17 cellular contexts compared by ENCODE assay signal in genomic region chr17:44334315-44335181, GRCh38. TPM values are rescaled to one million over a fixed set of nuclear protein-coding genes. Genes with fewer than 3 reads are reported as not detected.
A peak's percentile ranks its signal among the peaks of the same experiment; 100 is the strongest.
DNase-seq lines count a peak whose midpoint lies in the region; ATAC-seq and TF ChIP-seq lines count a peak whose summit lies in the region.
"Had no signal": no experiment of that assay in that cellular context is flagged by ENCODE, and none has a peak within 500 bp of the region (broad histone marks: within the 10 kb centered on the region; RNA-seq: fewer than 3 reads in every experiment).

No MANE protein-coding gene starts in this region.

- peak overlapping the region; percentile 61 for H2AFZ ChIP-seq in OCI-LY3 (ENCODE audit: low read depth, low read length)

- no peaks in the 10 kb centered on the region for H3K9me3 ChIP-seq in OCI-LY3 (ENCODE audit: insufficient read depth, low read length)
- H3K9me3 ChIP-seq in upper lobe of right lung = no peaks in the 10 kb centered on the region
- H3K9me3 ChIP-seq: gastroesophageal sphincter had no signal

- H3K27ac ChIP-seq in OCI-LY3 (ENCODE audit: low read length) (peak overlapping the region; percentile 66), upper lobe of right lung (peak overlapping the region; percentile 30)
- H3K27ac ChIP-seq: gastroesophageal sphincter had no signal

- ATAC-seq in natural killer cell treated with Interleukin-12 subunit alpha and Interleukin-12 subunit beta and Interleukin-15 and Interleukin-18, amount 100 ng/mL, for 72 hours = no peak
- ATAC-seq in natural killer cell (no peak), upper lobe of right lung (peak; percentile 31), GM18867 (IDR thresholded peaks at IDR 0.05; ENCODE audit: unreplicated experiment) (no peak), GM18873 (IDR thresholded peaks at IDR 0.05; ENCODE audit: low FRiP score, unreplicated experiment) (no peak)
- ATAC-seq: gastroesophageal sphincter had no signal

- H3K4me1 Mint-ChIP-seq in natural killer cell treated with Interleukin-12 subunit alpha and Interleukin-12 subunit beta and Interleukin-15 and Interleukin-18, amount 100 ng/mL, for 72 hours (ENCODE audit: low read depth in 2 of 2) = peaks cover 0 to 5% of the 10 kb centered on the region in 2 donors
- H3K4me1 Mint-ChIP-seq in natural killer cell = peaks cover 5 to 6% of the 10 kb centered on the region in 2 donors

- H3K36me3 Mint-ChIP-seq in natural killer cell treated with Interleukin-12 subunit alpha and Interleukin-12 subunit beta and Interleukin-15 and Interleukin-18, amount 100 ng/mL, for 72 hours = no peaks in the 10 kb centered on the region
- no peaks in the 10 kb centered on the region for H3K36me3 Mint-ChIP-seq in natural killer cell
- H3K36me3 Mint-ChIP-seq: activated CD4-positive, alpha-beta memory T cell treated with anti-CD3 and anti-CD28 coated beads for 36 hours had no signal

- H3K4me1 ChIP-seq in OCI-LY3 (ENCODE audit: low read length) = peaks cover 42% of the 10 kb centered on the region
- peaks cover 10% of the 10 kb centered on the region for H3K4me1 ChIP-seq in upper lobe of right lung

- H3K9ac ChIP-seq in OCI-LY3 (ENCODE audit: low read length) = peak overlapping the region; percentile 35; the same call in 1 of the 2 replicates

- H3K36me3 ChIP-seq in OCI-LY3 (replicated peaks; ENCODE audit: low read depth, low read length) (no peaks in the 10 kb centered on the region), upper lobe of right lung (no peaks in the 10 kb centered on the region)
- H3K36me3 ChIP-seq: gastroesophageal sphincter had no signal

- no peak overlapping the region for H3K27ac Mint-ChIP-seq in natural killer cell treated with Interleukin-12 subunit alpha and Interleukin-12 subunit beta and Interleukin-15 and Interleukin-18, amount 100 ng/mL, for 72 hours
- no peak overlapping the region for H3K27ac Mint-ChIP-seq in natural killer cell
- H3K27ac Mint-ChIP-seq: activated CD4-positive, alpha-beta memory T cell treated with anti-CD3 and anti-CD28 coated beads for 36 hours had no signal

- peak; percentile 61 for DNase-seq in natural killer cell treated with Interleukin-12 subunit alpha and Interleukin-12 subunit beta and Interleukin-15 and Interleukin-18, amount 100 ng/mL, for 72 hours (ENCODE audit: low spot score)
- DNase-seq in natural killer cell (no peak), iris pigment epithelial cell (ENCODE audit: low read depth) (peak; percentile 39), upper lobe of right lung (no peak), NCI-H345 treated with DMSO at 0.1 percent for 48 hours (lab: John Stamatoyannopoulos, UW; ENCODE audit: unreplicated experiment) (no peak)
- DNase-seq: activated CD4-positive, alpha-beta memory T cell treated with anti-CD3 and anti-CD28 coated beads for 36 hours; HCEC 1CT; mesendoderm; NCI-H187; NCI-H774; occipital lobe had no signal

- H3K27me3 Mint-ChIP-seq in natural killer cell treated with Interleukin-12 subunit alpha and Interleukin-12 subunit beta and Interleukin-15 and Interleukin-18, amount 100 ng/mL, for 72 hours = no peaks in the 10 kb centered on the region
- no peaks in the 10 kb centered on the region for H3K27me3 Mint-ChIP-seq in natural killer cell (ENCODE audit: low read depth in 2 of 2)
- H3K27me3 Mint-ChIP-seq: activated CD4-positive, alpha-beta memory T cell treated with anti-CD3 and anti-CD28 coated beads for 36 hours had no signal

- H3K79me2 ChIP-seq in OCI-LY3 (ENCODE audit: low read length) = no peaks in the 10 kb centered on the region

- H4K20me1 ChIP-seq in OCI-LY3 (ENCODE audit: insufficient read depth, low read length) = no peaks in the 10 kb centered on the region

- no peak overlapping the region for H3K4me3 Mint-ChIP-seq in natural killer cell treated with Interleukin-12 subunit alpha and Interleukin-12 subunit beta and Interleukin-15 and Interleukin-18, amount 100 ng/mL, for 72 hours
- no peak overlapping the region for H3K4me3 Mint-ChIP-seq in natural killer cell
- H3K4me3 Mint-ChIP-seq: activated CD4-positive, alpha-beta memory T cell treated with anti-CD3 and anti-CD28 coated beads for 36 hours had no signal

- intact Hi-C loops in natural killer cell (cut with micrococcal nuclease) (no loop called here), upper lobe of right lung (cut with DNase I) (no loop called here)

- H3K9me3 Mint-ChIP-seq in natural killer cell treated with Interleukin-12 subunit alpha and Interleukin-12 subunit beta and Interleukin-15 and Interleukin-18, amount 100 ng/mL, for 72 hours = no peaks in the 10 kb centered on the region
- no peaks in the 10 kb centered on the region for H3K9me3 Mint-ChIP-seq in natural killer cell
- H3K9me3 Mint-ChIP-seq: activated CD4-positive, alpha-beta memory T cell treated with anti-CD3 and anti-CD28 coated beads for 36 hours had no signal

- TF ChIP-seq CTCF in natural killer cell (IDR thresholded peaks at IDR 0.05) = no peak
- no peak for TF ChIP-seq CTCF in OCI-LY3 (IDR thresholded peaks at IDR 0.05; ENCODE audit: low read depth, low read length)
- TF ChIP-seq CTCF in upper lobe of right lung (IDR thresholded peaks at IDR 0.05) = no peak

- H3K4me2 ChIP-seq in OCI-LY3 (ENCODE audit: low read length) = peak overlapping the region; percentile 60

- peak overlapping the region; percentile 43 for H3K4me3 ChIP-seq in OCI-LY3 (ENCODE audit: low read length)
- no peak overlapping the region for H3K4me3 ChIP-seq in upper lobe of right lung
- H3K4me3 ChIP-seq: gastroesophageal sphincter had no signal

- H3K27me3 ChIP-seq in OCI-LY3 (ENCODE audit: low read depth, low read length) = no peaks in the 10 kb centered on the region
- H3K27me3 ChIP-seq in upper lobe of right lung = no peaks in the 10 kb centered on the region

RNA-seq across cellular contexts. Expression of gene SLC25A39, which starts 9.9 kb away (rescaled TPM):
- total RNA-seq in natural killer cell treated with Interleukin-12 subunit alpha and Interleukin-12 subunit beta and Interleukin-15 and Interleukin-18, amount 100 ng/mL, for 72 hours = 100 to 1,000 TPM; 121 to 192 TPM
- 100 to 1,000 TPM in 1 of 3 donors, 10 to 100 TPM in 2; 82.4 to 105 (median 97.9) TPM for total RNA-seq in natural killer cell
- 76.8 TPM for total RNA-seq in upper lobe of right lung

RNA-seq across cellular contexts. Expression of gene GRN, which starts 10.6 kb away (rescaled TPM):
- total RNA-seq in natural killer cell treated with Interleukin-12 subunit alpha and Interleukin-12 subunit beta and Interleukin-15 and Interleukin-18, amount 100 ng/mL, for 72 hours = 10 to 100 TPM; 49.5 to 57.3 TPM
- total RNA-seq in natural killer cell = 10 to 100 TPM; 42.4 to 69.8 (median 55.6) TPM
- 722 TPM for total RNA-seq in upper lobe of right lung

RNA-seq across cellular contexts. Expression of gene RUNDC3A, which starts 26.1 kb away (rescaled TPM):
- under 1 TPM in 1 of 2 donors, not detected in 1; 0.48 TPM for total RNA-seq in natural killer cell treated with Interleukin-12 subunit alpha and Interleukin-12 subunit beta and Interleukin-15 and Interleukin-18, amount 100 ng/mL, for 72 hours
- total RNA-seq in natural killer cell (under 1 TPM in 2 of 3 donors, not detected in 1; 0.31 to 0.48 TPM), upper lobe of right lung (0.32 TPM)
- total RNA-seq: activated CD4-positive, alpha-beta memory T cell treated with anti-CD3 and anti-CD28 coated beads for 36 hours; LHCN-M2 had no signal

RNA-seq across cellular contexts. Expression of gene FAM171A2, which starts 29.1 kb away (rescaled TPM):
- total RNA-seq in natural killer cell treated with Interleukin-12 subunit alpha and Interleukin-12 subunit beta and Interleukin-15 and Interleukin-18, amount 100 ng/mL, for 72 hours = under 1 TPM in 1 of 2 donors, not detected in 1; 0.25 TPM
- total RNA-seq in natural killer cell = under 1 TPM; 0.20 to 0.43 (median 0.24) TPM
- total RNA-seq in upper lobe of right lung = 1.8 TPM

RNA-seq across cellular contexts. Expression of gene ITGA2B, which starts 54.9 kb away (rescaled TPM):
- 1 to 10 TPM; 1.8 to 6.8 TPM for total RNA-seq in natural killer cell treated with Interleukin-12 subunit alpha and Interleukin-12 subunit beta and Interleukin-15 and Interleukin-18, amount 100 ng/mL, for 72 hours
- 10 to 100 TPM in 2 of 3 donors, 1 to 10 TPM in 1; 8.8 to 32.9 (median 32.6) TPM for total RNA-seq in natural killer cell
- 4.6 TPM for total RNA-seq in upper lobe of right lung
- total RNA-seq: SK-MEL-5 had no signal

Comparison
In these comparisons a context has a peak if more than half of its experiments do, and no peak if none do; other contexts are left out.
1. DNase-seq: peak in natural killer cell treated with Interleukin-12 subunit alpha and Interleukin-12 subunit beta and Interleukin-15 and Interleukin-18, amount 100 ng/mL, for 72 hours (single experiment) and iris pigment epithelial cell (single experiment); none in natural killer cell (single experiment), upper lobe of right lung (single experiment) and NCI-H345 treated with DMSO at 0.1 percent for 48 hours (single experiment).
2. RNA of gene GRN, which starts 10.6 kb away (total RNA-seq): 722 TPM in upper lobe of right lung (single experiment); 49.5 to 57.3 TPM in natural killer cell treated with Interleukin-12 subunit alpha and Interleukin-12 subunit beta and Interleukin-15 and Interleukin-18, amount 100 ng/mL, for 72 hours and 42.4 to 69.8 TPM in natural killer cell; every median in the first group is over 10 times any median in the second.